ENCODE assay signal across 18 cellular contexts in the genomic region with DNA sequence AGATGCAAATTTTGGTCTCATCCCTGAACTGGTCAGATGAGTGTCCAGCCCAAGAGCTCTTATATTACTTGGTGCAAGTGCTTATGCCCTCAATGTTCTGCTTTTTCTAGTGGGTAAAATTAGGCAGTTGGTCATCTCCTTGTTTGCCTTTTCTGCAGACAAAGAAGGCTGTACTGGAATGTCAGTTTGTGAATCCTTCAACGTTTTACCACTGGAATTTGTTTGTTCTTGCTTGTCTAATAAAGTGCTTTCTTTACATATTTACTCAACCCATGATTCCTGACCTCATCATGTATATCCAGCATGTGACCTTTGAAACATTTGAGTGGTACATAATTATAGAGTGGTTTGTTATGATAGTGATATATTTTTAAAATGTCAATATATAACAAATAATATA.
"Had no signal": no experiment of that assay in that cellular context is flagged by ENCODE, and none has a peak within 500 bp of the region (broad histone marks: within the 10 kb centered on the region; RNA-seq: fewer than 3 reads in every experiment).

No MANE protein-coding gene starts in this region.

- H3K9me3 ChIP-seq: body of pancreas, heart right ventricle, pancreas, psoas muscle had no signal

- H3K36me3 ChIP-seq: cardiac muscle cell, heart right ventricle, pancreas had no signal

- H3K4me3 ChIP-seq: body of pancreas, cardiac muscle cell, heart right ventricle, pancreas, psoas muscle, skin epidermis had no signal

- H3K27me3 ChIP-seq: cardiac muscle cell, heart right ventricle, pancreas had no signal

- H3K4me1 ChIP-seq: body of pancreas, heart right ventricle, pancreas, psoas muscle had no signal

- H3K27ac ChIP-seq: body of pancreas, cardiac muscle cell, heart right ventricle, pancreas, psoas muscle, skin epidermis, VCaP had no signal

- DNase-seq: activated CD4-positive, alpha-beta T cell treated with anti-CD3 and anti-CD28 coated beads, Interleukin-2, amount 10 ng/mL, durations not matched to agents 7 days and 5 days; activated CD4-positive, CD25-positive, alpha-beta regulatory T cell treated with anti-CD3 and anti-CD28 coated beads, Interleukin-2, amount 50 U/mL, for 72 hours; activated CD8-positive, alpha-beta T cell treated with anti-CD3 and anti-CD28 coated beads for 36 hours; activated gamma-delta T cell; anterior cingulate cortex; body of pancreas; effector CD4-positive, alpha-beta T cell; heart right ventricle; left colon; pancreas; psoas muscle; right cardiac atrium; stimulated activated CD8-positive, alpha-beta memory T cell treated with anti-CD3 and anti-CD28 coated beads, Interleukin-4, amount 100 ng/mL, for 48 hours; stimulated activated naive B cell treated with anti-CD40 and anti-IgM and Interleukin-4, amounts not matched to agents 10 μg/mL and 1 μg/mL and 100 μg/mL, for 72 hours; trophoblast cell had no signal

- ATAC-seq: activated CD8-positive, alpha-beta T cell treated with anti-CD3 and anti-CD28 coated beads for 36 hours; body of pancreas; heart right ventricle; left colon; pancreas; psoas muscle; right cardiac atrium; stimulated activated naive B cell treated with anti-CD40 and anti-IgM and Interleukin-4, amounts not matched to agents 10 μg/mL and 1 μg/mL and 100 μg/mL, for 72 hours had no signal
